15 cellular contexts compared by ENCODE assay signal in genomic region chr3:178078933-178079332, GRCh38.
DNase-seq lines count a peak whose midpoint lies in the region; ATAC-seq and TF ChIP-seq lines count a peak whose summit lies in the region.
"Had no signal": no experiment of that assay in that cellular context is flagged by ENCODE, and none has a peak within 500 bp of the region (broad histone marks: within the 10 kb centered on the region; RNA-seq: fewer than 3 reads in every experiment).

No MANE protein-coding gene starts in this region.

- peak overlapping the region; percentile 58 for H3K27ac ChIP-seq in parathyroid adenoma
- H3K27ac ChIP-seq: brain microvascular endothelial cell had no signal

- peak overlapping the region in 1 of 5 experiments; percentile 20 for H3K4me3 Mint-ChIP-seq in brain
- H3K4me3 Mint-ChIP-seq in activated T-cell treated with anti-CD3 and anti-CD28 coated beads, Interleukin-2, amount 50 U/mL, for 72 hours: no peak overlapping the region
- H3K4me3 Mint-ChIP-seq: B cell had no signal

- H3K4me2 ChIP-seq in parathyroid adenoma (ENCODE audit: low read length): no peak overlapping the region

- H3K4me3 ChIP-seq in parathyroid adenoma (ENCODE audit: low read depth, low read length): no peak overlapping the region

- ATAC-seq in left cardiac atrium: peak; percentile 38 to 81
- ATAC-seq in activated T-cell treated with anti-CD3 and anti-CD28 coated beads, Interleukin-2, amount 50 U/mL, for 72 hours (replicated peaks in 1 of 2): no peak

- H3K36me3 ChIP-seq in parathyroid adenoma (ENCODE audit: control insufficient read depth, insufficient read depth, low read length): no peaks in the 10 kb centered on the region
- H3K36me3 ChIP-seq: brain microvascular endothelial cell had no signal

- no peaks in the 10 kb centered on the region for H3K9me3 ChIP-seq in parathyroid adenoma (ENCODE audit: control insufficient read depth, low read length)

- H3K79me2 ChIP-seq in parathyroid adenoma: no peaks in the 10 kb centered on the region

- DNase-seq in EH (ENCODE audit: low read depth): peak; percentile 69
- DNase-seq in left cardiac atrium: peak; percentile 50
- no peak for DNase-seq in T-helper 1 cell
- no peak for DNase-seq in activated T-cell treated with anti-CD3 and anti-CD28 coated beads, Interleukin-2, amount 50 U/mL, for 72 hours
- DNase-seq in NCI-H187 treated with DMSO at 0.1 percent for 48 hours (lab: John Stamatoyannopoulos, UW): no peak
- DNase-seq in head of caudate nucleus: no peak
- DNase-seq: brain microvascular endothelial cell; foreskin melanocyte; GF-D8; KG1; RPMI8226; stimulated activated naive CD4-positive, alpha-beta T cell had no signal

- TF ChIP-seq CTCF in brain (conservative IDR thresholded peaks at IDR 0.05) (no peak), parathyroid adenoma (IDR thresholded peaks at IDR 0.05) (no peak)

- peak overlapping the region; percentile 58 for H2AFZ ChIP-seq in parathyroid adenoma

- peaks cover 0 to 7% (median 0%) of the 10 kb centered on the region in 5 experiments for H3K9me3 Mint-ChIP-seq in brain
- H3K9me3 Mint-ChIP-seq in activated T-cell treated with anti-CD3 and anti-CD28 coated beads, Interleukin-2, amount 50 U/mL, for 72 hours: peaks cover 2 to 3% of the 10 kb centered on the region in 2 donors

- no peaks in the 10 kb centered on the region for H3K27me3 ChIP-seq in parathyroid adenoma (ENCODE audit: control insufficient read depth, insufficient read depth, low read length)
- H3K27me3 ChIP-seq: brain microvascular endothelial cell had no signal

- H3K27ac Mint-ChIP-seq in brain: peak overlapping the region in 4 of 5 experiments; percentile 69 to 91 (median 84)
- H3K27ac Mint-ChIP-seq in activated T-cell treated with anti-CD3 and anti-CD28 coated beads, Interleukin-2, amount 50 U/mL, for 72 hours: no peak overlapping the region
- H3K27ac Mint-ChIP-seq: B cell had no signal

- no peaks in the 10 kb centered on the region for H3K36me3 Mint-ChIP-seq in brain
- no peaks in the 10 kb centered on the region for H3K36me3 Mint-ChIP-seq in activated T-cell treated with anti-CD3 and anti-CD28 coated beads, Interleukin-2, amount 50 U/mL, for 72 hours (ENCODE audit: insufficient read depth in 2 of 2)

- no peak overlapping the region for H3K9ac ChIP-seq in parathyroid adenoma

- intact Hi-C loops in left cardiac atrium (cut with DNase I): no loop called here
- intact Hi-C loops in head of caudate nucleus (cut with DNase I): no loop called here

- peaks cover 68% of the 10 kb centered on the region for H3K4me1 Mint-ChIP-seq in brain
- H3K4me1 Mint-ChIP-seq in activated T-cell treated with anti-CD3 and anti-CD28 coated beads, Interleukin-2, amount 50 U/mL, for 72 hours (ENCODE audit: low read depth): peaks cover 24% of the 10 kb centered on the region

- H3K4me1 ChIP-seq in parathyroid adenoma: peaks cover 43% of the 10 kb centered on the region

- H3K27me3 Mint-ChIP-seq in brain: no peaks in the 10 kb centered on the region
- no peaks in the 10 kb centered on the region for H3K27me3 Mint-ChIP-seq in activated T-cell treated with anti-CD3 and anti-CD28 coated beads, Interleukin-2, amount 50 U/mL, for 72 hours (ENCODE audit: low read depth)
- H3K27me3 Mint-ChIP-seq: B cell had no signal

Comparison
In these comparisons a context has a peak if more than half of its experiments do, and no peak if none do; other contexts are left out.
1. DNase-seq: peak in EH (single experiment) and left cardiac atrium (single experiment); none in T-helper 1 cell (0 of 5), activated T-cell treated with anti-CD3 and anti-CD28 coated beads, Interleukin-2, amount 50 U/mL, for 72 hours (0 of 2), NCI-H187 treated with DMSO at 0.1 percent for 48 hours (single experiment) and head of caudate nucleus (0 of 42).
2. ATAC-seq: peak in left cardiac atrium (2 of 2); none in activated T-cell treated with anti-CD3 and anti-CD28 coated beads, Interleukin-2, amount 50 U/mL, for 72 hours (0 of 2).